ENCODE assay signal across 9 cellular contexts in genomic region chr1:205678286-205679111, GRCh38. TPM values are rescaled to one million over a fixed set of nuclear protein-coding genes. Genes with fewer than 3 reads are reported as not detected.
DNase-seq lines count a peak whose midpoint lies in the region; ATAC-seq and TF ChIP-seq lines count a peak whose summit lies in the region.
"Had no signal": no experiment of that assay in that cellular context is flagged by ENCODE, and none has a peak within 500 bp of the region (broad histone marks: within the 10 kb centered on the region; RNA-seq: fewer than 3 reads in every experiment).

No MANE protein-coding gene starts in this region.

- H3K36me3 ChIP-seq in H7 (replicated peaks; ENCODE audit: control insufficient read depth, insufficient read depth, low read length) (no peaks in the 10 kb centered on the region), cardiac muscle cell (no peaks in the 10 kb centered on the region), osteoblast (ENCODE audit: insufficient read depth, low read length) (no peaks in the 10 kb centered on the region)

- DNase-seq in H7 (peak; percentile 40), cardiac muscle cell (ENCODE audit: low read depth in 1 of 2, low spot score in 1 of 2) (peak; percentile 36 to 94), osteoblast (ENCODE audit: insufficient read length, low spot score, missing footprints) (peak; percentile 92), NCI-H2171 treated with DMSO at 0.1 percent for 48 hours (lab: John Stamatoyannopoulos, UW) (no peak)

- no peak for ATAC-seq in HG02610 (IDR thresholded peaks at IDR 0.05; ENCODE audit: unreplicated experiment)
- ATAC-seq in GM18502 (IDR thresholded peaks at IDR 0.05; ENCODE audit: poor library complexity, unreplicated experiment), result no peak
- no peak for ATAC-seq in HG02981 (IDR thresholded peaks at IDR 0.05; ENCODE audit: unreplicated experiment)

- peak overlapping the region; percentile 88 for H3K27ac ChIP-seq in VCaP
- H3K27ac ChIP-seq in cardiac muscle cell, result peak overlapping the region; percentile 80
- no peak overlapping the region for H3K27ac ChIP-seq in osteoblast (ENCODE audit: low read depth, low read length)
- H3K27ac ChIP-seq: HL-60 had no signal

- no peaks in the 10 kb centered on the region for H3K9me3 ChIP-seq in cardiac muscle cell (ENCODE audit: low read depth)
- H3K9me3 ChIP-seq in osteoblast (ENCODE audit: low read depth, low read length), result no peaks in the 10 kb centered on the region

- H3K27me3 ChIP-seq in H7 (ENCODE audit: control insufficient read depth, insufficient read depth, low read length), result peaks cover 2% of the 10 kb centered on the region
- H3K27me3 ChIP-seq in cardiac muscle cell, result no peaks in the 10 kb centered on the region
- no peaks in the 10 kb centered on the region for H3K27me3 ChIP-seq in osteoblast (ENCODE audit: insufficient read depth, low read length)

- H3K4me3 ChIP-seq in H7 (ENCODE audit: insufficient read depth, low read depth, low read length) (no peak overlapping the region; the same call in 1 of the 2 replicates), cardiac muscle cell (no peak overlapping the region), osteoblast (ENCODE audit: insufficient read depth, low read length) (no peak overlapping the region)

- H3K4me2 ChIP-seq in osteoblast (ENCODE audit: insufficient read depth, low read length), result peak overlapping the region; percentile 87

- TF ChIP-seq CTCF in VCaP (conservative IDR thresholded peaks at IDR 0.05) (no peak), cardiac muscle cell (IDR thresholded peaks at IDR 0.05; ENCODE audit: low read depth, low read length) (no peak), osteoblast (IDR thresholded peaks at IDR 0.05; ENCODE audit: extremely low read depth, low read depth, low read length) (no peak)

- H2AFZ ChIP-seq in osteoblast (ENCODE audit: low read length), result no peak overlapping the region

- peaks cover 21% of the 10 kb centered on the region for H3K4me1 ChIP-seq in cardiac muscle cell (ENCODE audit: low read depth)
- peaks cover 11% of the 10 kb centered on the region for H3K4me1 ChIP-seq in osteoblast (ENCODE audit: insufficient read depth, low read length)

- H3K79me2 ChIP-seq in osteoblast (ENCODE audit: insufficient read depth, low read length), result no peaks in the 10 kb centered on the region

- no peaks in the 10 kb centered on the region for H4K20me1 ChIP-seq in osteoblast (ENCODE audit: insufficient read depth, low read length)

RNA-seq across cellular contexts. Expression of gene SLC45A3, which starts 1.8 kb away (rescaled TPM):
- total RNA-seq in H7 (2014; rRNA removed; shearing (Covaris generic)), result 19.2 and 20.7 TPM in 2 replicates
- total RNA-seq in cardiac muscle cell (4.9 and 10.4 TPM in 2 replicates), osteoblast (1.1 and 1.5 TPM in 2 replicates)
- 3.8 and 7.8 TPM in 2 replicates for polyA plus RNA-seq in cardiac muscle cell

RNA-seq across cellular contexts. Expression of gene ELK4, which starts 46.7 kb away (rescaled TPM):
- total RNA-seq in H7 (2014; rRNA removed; shearing (Covaris generic)), result 13.0 and 20.1 TPM in 2 replicates
- total RNA-seq in cardiac muscle cell, result 9.1 and 13.0 TPM in 2 replicates
- polyA plus RNA-seq in cardiac muscle cell, result 1.8 and 4.9 TPM in 2 replicates
- 27.1 and 30.4 TPM in 2 replicates for total RNA-seq in osteoblast
